In genomic region chr3:69368129-69368741, GRCh38 we compare ENCODE assay signal across 9 cellular contexts. TPM values are rescaled to one million over a fixed set of nuclear protein-coding genes. Genes with fewer than 3 reads are reported as not detected.
DNase-seq lines count a peak whose midpoint lies in the region; ATAC-seq and TF ChIP-seq lines count a peak whose summit lies in the region.
"Had no signal": no experiment of that assay in that cellular context is flagged by ENCODE, and none has a peak within 500 bp of the region (broad histone marks: within the 10 kb centered on the region; RNA-seq: fewer than 3 reads in every experiment).

No MANE protein-coding gene starts in this region.

- H3K27me3 ChIP-seq in testis = no peaks in the 10 kb centered on the region
- H3K27me3 ChIP-seq: cardiac muscle cell had no signal

- TF ChIP-seq CTCF in testis (IDR thresholded peaks at IDR 0.05) = no peak

- WGBS in testis, 2 donors = 78 to 87% methylated on average over 5 of the region's 5 CpGs

- H3K9me3 ChIP-seq in testis = no peaks in the 10 kb centered on the region

- no peak for TF ChIP-seq POLR2A in testis (IDR thresholded peaks at IDR 0.05)

- peak; percentile 36 to 65 for DNase-seq in Kasumi-1 (lab: John Stamatoyannopoulos, UW)
- DNase-seq in Right ventricle myocardium superior = no peak
- DNase-seq in effector CD8-positive, alpha-beta T cell (lab: John Stamatoyannopoulos, UW) = no peak
- no peak for DNase-seq in activated T-cell treated with anti-CD3 and anti-CD28 coated beads, Interleukin-2, amount 50 U/mL, for 1 hour
- DNase-seq in testis = no peak
- no peak for DNase-seq in activated CD4-positive, alpha-beta T cell treated with anti-CD3 and anti-CD28 coated beads, Interleukin-2, amount 50 U/mL, for 48 hours

- no peak overlapping the region for H3K4me3 ChIP-seq in testis
- H3K4me3 ChIP-seq: cardiac muscle cell had no signal

- peaks cover 2% of the 10 kb centered on the region for H3K4me1 ChIP-seq in testis

- no peaks in the 10 kb centered on the region for H3K36me3 ChIP-seq in testis (ENCODE audit: low read depth, missing control alignments)
- H3K36me3 ChIP-seq: cardiac muscle cell had no signal

- no peak overlapping the region for H3K27ac ChIP-seq in testis
- H3K27ac ChIP-seq: cardiac muscle cell had no signal

- ATAC-seq in GM18502 (IDR thresholded peaks at IDR 0.05; ENCODE audit: poor library complexity, unreplicated experiment) = peak; percentile 99
- ATAC-seq in GM21619 (IDR thresholded peaks at IDR 0.05; ENCODE audit: unreplicated experiment) = peak; percentile 99
- ATAC-seq in Right ventricle myocardium superior (ENCODE audit: poor library complexity) = peak; percentile 32

- intact Hi-C loops in Right ventricle myocardium superior (cut with DNase I) (no loop called here), testis (cut with DNase I; ENCODE audit: low total_unique reads) (no loop called here)

RNA-seq across cellular contexts. Expression of gene FRMD4B, which starts 17.7 kb away (rescaled TPM):
- total RNA-seq in Right ventricle myocardium superior (16.8 TPM), testis (10 to 100 TPM; 13.7 to 17.8 TPM)
- 10.2 TPM for polyA plus RNA-seq in testis (ENCODE audit: insufficient read depth, low read depth, low replicate concordance)

Comparison
In these comparisons a context has a peak if more than half of its experiments do, and no peak if none do; other contexts are left out.
1. ATAC-seq: peak in every context shown above with its lines; median percentile 99 in GM18502; 99 in GM21619; 32 in Right ventricle myocardium superior.
2. DNase-seq: peak in Kasumi-1 (2 of 2); none in Right ventricle myocardium superior (single experiment), effector CD8-positive, alpha-beta T cell (single experiment), activated T-cell treated with anti-CD3 and anti-CD28 coated beads, Interleukin-2, amount 50 U/mL, for 1 hour (single experiment), testis (single experiment) and activated CD4-positive, alpha-beta T cell treated with anti-CD3 and anti-CD28 coated beads, Interleukin-2, amount 50 U/mL, for 48 hours (0 of 2).